1 cellular context compared by ENCODE assay signal in genomic region chr20:33653218-33653899, GRCh38.
TF ChIP-seq lines count a peak whose summit lies in the region.

No MANE protein-coding gene starts in this region.

TF ChIP-seq in HepG2, 621 proteins besides CTCF, POLR2A, EP300 and RAD21 (continued from another document and continues in another):
- 0 out of 2 replicates have a peak, but pooled peaks have one; percentile 26 for TF ChIP-seq SMYD3 (CRISPR knock-in tag; IDR thresholded peaks at IDR 0.05)
- TF ChIP-seq ZBTB7A (CRISPR knock-in tag; IDR thresholded peaks at IDR 0.05) = no peak
- peak; percentile 7 to 52; a peak in 2 of 4 replicates for TF ChIP-seq MAFK (conservative IDR thresholded peaks at IDR 0.05 in 1 of 2, IDR thresholded peaks at IDR 0.05 in 1 of 2; ENCODE audit: low read length in 2 of 2)
- TF ChIP-seq MAZ (IDR thresholded peaks at IDR 0.05; ENCODE audit: borderline replicate concordance, low read depth, low read length) = no peak
- 0 out of 2 replicates have a peak, but pooled peaks have one; percentile 55 for TF ChIP-seq MAZ (CRISPR knock-in tag; IDR thresholded peaks at IDR 0.05; ENCODE audit: low read depth)
- 0 out of 2 replicates have a peak, but pooled peaks have one; percentile 54 for TF ChIP-seq ZNF782 (CRISPR knock-in tag; IDR thresholded peaks at IDR 0.05; ENCODE audit: borderline replicate concordance)
- TF ChIP-seq PPARG (CRISPR knock-in tag; conservative IDR thresholded peaks at IDR 0.05) = no peak
- no peak for TF ChIP-seq KDM5A (IDR thresholded peaks at IDR 0.05; ENCODE audit: borderline replicate concordance, low read length)
- peak; percentile 57; the same call in 1 of the 2 replicates for TF ChIP-seq ZIK1 (CRISPR knock-in tag; IDR thresholded peaks at IDR 0.05; ENCODE audit: borderline replicate concordance, low read depth)
- TF ChIP-seq HDAC2 (CRISPR knock-in tag; IDR thresholded peaks at IDR 0.05) = peak; percentile 53; the same call in 1 of the 2 replicates
- peak; percentile 40; the same call in 1 of the 2 replicates for TF ChIP-seq ARID5B (CRISPR knock-in tag; IDR thresholded peaks at IDR 0.05)
- no peak for TF ChIP-seq STAT5B (CRISPR knock-in tag; IDR thresholded peaks at IDR 0.05)
- peak; percentile 32; the same call in 1 of the 2 replicates for TF ChIP-seq HNF1B (CRISPR knock-in tag; IDR thresholded peaks at IDR 0.05)
- TF ChIP-seq ZFP62 (CRISPR knock-in tag; IDR thresholded peaks at IDR 0.05) = 0 out of 2 replicates have a peak, but pooled peaks have one; percentile 17
- peak; percentile 53 for TF ChIP-seq HNRNPH1 (optimal IDR thresholded peaks at IDR 0.05; ENCODE audit: low read depth, low read length)
- TF ChIP-seq RFX1 (IDR thresholded peaks at IDR 0.05) = no peak
- TF ChIP-seq ZNF674 (CRISPR knock-in tag; IDR thresholded peaks at IDR 0.05; ENCODE audit: low read depth) = no peak
- peak; percentile 69 for TF ChIP-seq ZNF605 (CRISPR knock-in tag; IDR thresholded peaks at IDR 0.05)
- TF ChIP-seq, protein P1, sequence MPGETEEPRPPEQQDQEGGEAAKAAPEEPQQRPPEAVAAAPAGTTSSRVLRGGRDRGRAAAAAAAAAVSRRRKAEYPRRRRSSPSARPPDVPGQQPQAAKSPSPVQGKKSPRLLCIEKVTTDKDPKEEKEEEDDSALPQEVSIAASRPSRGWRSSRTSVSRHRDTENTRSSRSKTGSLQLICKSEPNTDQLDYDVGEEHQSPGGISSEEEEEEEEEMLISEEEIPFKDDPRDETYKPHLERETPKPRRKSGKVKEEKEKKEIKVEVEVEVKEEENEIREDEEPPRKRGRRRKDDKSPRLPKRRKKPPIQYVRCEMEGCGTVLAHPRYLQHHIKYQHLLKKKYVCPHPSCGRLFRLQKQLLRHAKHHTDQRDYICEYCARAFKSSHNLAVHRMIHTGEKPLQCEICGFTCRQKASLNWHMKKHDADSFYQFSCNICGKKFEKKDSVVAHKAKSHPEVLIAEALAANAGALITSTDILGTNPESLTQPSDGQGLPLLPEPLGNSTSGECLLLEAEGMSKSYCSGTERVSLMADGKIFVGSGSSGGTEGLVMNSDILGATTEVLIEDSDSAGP (CRISPR knock-in tag; IDR thresholded peaks at IDR 0.05; ENCODE audit: borderline replicate concordance) = peak; percentile 45; the same call in 1 of the 2 replicates
- 0 out of 2 replicates have a peak, but pooled peaks have one; percentile 23 for TF ChIP-seq MXD3 (CRISPR knock-in tag; IDR thresholded peaks at IDR 0.05)
- peak; percentile 50; the same call in 1 of the 2 replicates for TF ChIP-seq CEBPG (CRISPR knock-in tag; IDR thresholded peaks at IDR 0.05)
- peak; percentile 49; the same call in 1 of the 2 replicates for TF ChIP-seq BCL3 (CRISPR knock-in tag; IDR thresholded peaks at IDR 0.05)
- TF ChIP-seq TBX2 (CRISPR knock-in tag; IDR thresholded peaks at IDR 0.05; ENCODE audit: borderline replicate concordance) = peak; percentile 68; the same call in 1 of the 2 replicates
- peak; percentile 77; the same call in 1 of the 2 replicates for TF ChIP-seq SSRP1 (CRISPR knock-in tag; IDR thresholded peaks at IDR 0.05)
- peak; percentile 66 for TF ChIP-seq ZNF557 (CRISPR knock-in tag; IDR thresholded peaks at IDR 0.05)
- TF ChIP-seq DNMT1 (CRISPR knock-in tag; IDR thresholded peaks at IDR 0.05) = 0 out of 2 replicates have a peak, but pooled peaks have one; percentile 35
- peak; percentile 58; the same call in 1 of the 2 replicates for TF ChIP-seq ERF (CRISPR knock-in tag; IDR thresholded peaks at IDR 0.05)
- 0 out of 2 replicates have a peak, but pooled peaks have one; percentile 21 for TF ChIP-seq ZNF333 (CRISPR knock-in tag; IDR thresholded peaks at IDR 0.05; ENCODE audit: borderline replicate concordance)
- no peak for TF ChIP-seq TRIM24 (CRISPR knock-in tag; IDR thresholded peaks at IDR 0.05)
- 0 out of 2 replicates have a peak, but pooled peaks have one; percentile 65 for TF ChIP-seq PITX1 (CRISPR knock-in tag; IDR thresholded peaks at IDR 0.05)
- 0 out of 2 replicates have a peak, but pooled peaks have one; percentile 7 for TF ChIP-seq ZBTB21 (CRISPR knock-in tag; IDR thresholded peaks at IDR 0.05)
- no peak; the same call in 1 of the 2 replicates for TF ChIP-seq UBTF (CRISPR knock-in tag; IDR thresholded peaks at IDR 0.05)
- TF ChIP-seq SMC3 (IDR thresholded peaks at IDR 0.05; ENCODE audit: low read length) = peak; percentile 95
- TF ChIP-seq POLR2G (IDR thresholded peaks at IDR 0.05; ENCODE audit: low read depth, low read length) = peak; percentile 73
- TF ChIP-seq RNF2 (conservative IDR thresholded peaks at IDR 0.05; ENCODE audit: low read depth) = no peak
- 0 out of 2 replicates have a peak, but pooled peaks have one; percentile 12 for TF ChIP-seq MIER2 (CRISPR knock-in tag; IDR thresholded peaks at IDR 0.05)
- TF ChIP-seq ZNF138 (CRISPR knock-in tag; IDR thresholded peaks at IDR 0.05; ENCODE audit: low read depth) = no peak
- 0 out of 2 replicates have a peak, but pooled peaks have one; percentile 27 for TF ChIP-seq FUBP1 (CRISPR knock-in tag; IDR thresholded peaks at IDR 0.05; ENCODE audit: borderline replicate concordance)
- TF ChIP-seq ZFP36L1 (CRISPR knock-in tag; IDR thresholded peaks at IDR 0.05) = no peak
- TF ChIP-seq PRMT3 (CRISPR knock-in tag; IDR thresholded peaks at IDR 0.05; ENCODE audit: borderline replicate concordance, low read depth) = 0 out of 2 replicates have a peak, but pooled peaks have one; percentile 79
- TF ChIP-seq ZNF547 (CRISPR knock-in tag; IDR thresholded peaks at IDR 0.05) = 0 out of 2 replicates have a peak, but pooled peaks have one; percentile 23
- TF ChIP-seq ZNF501 (CRISPR knock-in tag; IDR thresholded peaks at IDR 0.05) = peak; percentile 66; the same call in 1 of the 2 replicates
- TF ChIP-seq ZNF776 (CRISPR knock-in tag; IDR thresholded peaks at IDR 0.05) = peak; percentile 57; the same call in 1 of the 2 replicates
- peak; percentile 67; the same call in 1 of the 2 replicates for TF ChIP-seq MYNN (CRISPR knock-in tag; IDR thresholded peaks at IDR 0.05; ENCODE audit: low read depth)
- peak; percentile 27; the same call in 1 of the 2 replicates for TF ChIP-seq DRAP1 (CRISPR knock-in tag; IDR thresholded peaks at IDR 0.05)
- TF ChIP-seq POGZ (CRISPR knock-in tag; IDR thresholded peaks at IDR 0.05) = no peak
- no peak for TF ChIP-seq ZXDC (CRISPR knock-in tag; IDR thresholded peaks at IDR 0.05)
- 0 out of 2 replicates have a peak, but pooled peaks have one; percentile 38 for TF ChIP-seq FOXJ3 (CRISPR knock-in tag; IDR thresholded peaks at IDR 0.05; ENCODE audit: borderline replicate concordance)
- TF ChIP-seq AGO2 (optimal IDR thresholded peaks at IDR 0.05; ENCODE audit: low read depth, low read length) = peak; percentile 88
- 0 out of 2 replicates have a peak, but pooled peaks have one; percentile 46 for TF ChIP-seq ZSCAN29 (CRISPR knock-in tag; conservative IDR thresholded peaks at IDR 0.05)
- no peak for TF ChIP-seq SRF (IDR thresholded peaks at IDR 0.05; ENCODE audit: low read depth, low read length)
